In genomic region chr9:132144708-132145365, GRCh38 we compare ENCODE assay signal across 13 cellular contexts. TPM values are rescaled to one million over a fixed set of nuclear protein-coding genes. Genes with fewer than 3 reads are reported as not detected.
DNase-seq lines count a peak whose midpoint lies in the region; ATAC-seq, FAIRE-seq and TF ChIP-seq lines count a peak whose summit lies in the region.
"Had no signal": no experiment of that assay in that cellular context is flagged by ENCODE, and none has a peak within 500 bp of the region (broad histone marks: within the 10 kb centered on the region; RNA-seq: fewer than 3 reads in every experiment).

No MANE protein-coding gene starts in this region.

- 0 out of 3 replicates have a peak, but pooled peaks cover 3% of the 10 kb centered on the region for H3K4me1 ChIP-seq in A549
- no peaks in the 10 kb centered on the region for H3K4me1 ChIP-seq in HAP-1
- H3K4me1 ChIP-seq: ascending aorta had no signal

- H3K27ac ChIP-seq in A549: no peak overlapping the region
- H3K27ac ChIP-seq: ascending aorta, right atrium auricular region had no signal

- TF ChIP-seq RAD21 in A549 (conservative IDR thresholded peaks at IDR 0.05 in 1 of 2, IDR thresholded peaks at IDR 0.05 in 1 of 2): no peak

- H3K4me3 ChIP-seq in A549 (no peak overlapping the region), choroid plexus epithelial cell (ENCODE audit: low read depth, low read length) (no peak overlapping the region), HAP-1 (no peak overlapping the region)
- H3K4me3 ChIP-seq: ascending aorta, right atrium auricular region had no signal

- no peaks in the 10 kb centered on the region for H3K9me3 ChIP-seq in A549
- no peaks in the 10 kb centered on the region for H3K9me3 ChIP-seq in HAP-1
- H3K9me3 ChIP-seq: ascending aorta, right atrium auricular region had no signal

- H3K36me3 ChIP-seq in HAP-1 (replicated peaks): no peaks in the 10 kb centered on the region
- H3K36me3 ChIP-seq: ascending aorta, right atrium auricular region had no signal

- 29% methylated on average over 10 of the region's 10 CpGs for WGBS in A549 (ENCODE audit: missing lambda C conversion rate)

- CTCF ChIA-PET in A549 (lab: Yijun Ruan, JAX): no interaction called here

- ATAC-seq in A549: 0 out of 6 replicates have a peak, but pooled peaks have one; percentile 24 to 31

- POLR2A ChIA-PET in A549 (lab: Yijun Ruan, JAX): no interaction called here

- in situ Hi-C loops in Caki2 (cut with HindIII; ENCODE audit: low pct_unique_long_range_greater_than_20kb, low sequenced_read_pairs) (no loop called here), HAP-1 (cut with MboI; ENCODE audit: low sequenced_read_pairs) (no loop called here)

- no peak for TF ChIP-seq CTCF in A549 (IDR thresholded peaks at IDR 0.05)
- TF ChIP-seq CTCF in choroid plexus epithelial cell (conservative IDR thresholded peaks at IDR 0.05; ENCODE audit: low read depth, low read length): no peak

- TF ChIP-seq POLR2A in A549 (IDR thresholded peaks at IDR 0.05; ENCODE audit: low read length): no peak

- peaks cover 28% of the 10 kb centered on the region for H3K27me3 ChIP-seq in HAP-1 (ENCODE audit: low read depth)
- H3K27me3 ChIP-seq: ascending aorta, right atrium auricular region had no signal

- peak in 1 of 2 experiments; percentile 38 for DNase-seq in A549 (ENCODE audit: low read depth in 1 of 2, low spot score in 1 of 2)
- peak; percentile 34 for DNase-seq in Caki2 (ENCODE audit: low read depth)
- DNase-seq in RKO (ENCODE audit: low spot score): peak; percentile 85
- peak; percentile 69 for DNase-seq in choroid plexus epithelial cell (ENCODE audit: low read depth)
- no peak for DNase-seq in HAP-1 (ENCODE audit: low spot score in 2 of 2)
- DNase-seq in SKM-1 (lab: John Stamatoyannopoulos, UW; ENCODE audit: unreplicated experiment): no peak
- no peak for DNase-seq in AG08395 (ENCODE audit: low spot score)
- DNase-seq: effector CD8-positive, alpha-beta T cell; Kasumi-1; kidney glomerular epithelial cell; NCI-H2171 had no signal

- no peak for FAIRE-seq in A549 (lab: Jason Lieb, UNC)

- no peak overlapping the region for H3K4me2 ChIP-seq in A549

- TF ChIP-seq EP300 in A549 (IDR thresholded peaks at IDR 0.05): no peak

TF ChIP-seq in A549, 52 proteins besides CTCF, POLR2A, EP300 and RAD21:
- TF ChIP-seq USF2 (IDR thresholded peaks at IDR 0.05) (peak; percentile 45; the same call in 1 of the 2 replicates), MAFK (IDR thresholded peaks at IDR 0.05; ENCODE audit: partially characterized antibody) (peak; percentile 35), ESRRA (IDR thresholded peaks at IDR 0.05; ENCODE audit: borderline replicate concordance, low read length) (no peak), NFE2L2 (conservative IDR thresholded peaks at IDR 0.05; ENCODE audit: low read length) (no peak), PHF8 (IDR thresholded peaks at IDR 0.05; ENCODE audit: borderline replicate concordance, low read depth) (no peak), FOSL2 (IDR thresholded peaks at IDR 0.05) (no peak), FOSL2 (CRISPR knock-in tag; IDR thresholded peaks at IDR 0.05) (peak; percentile 47; the same call in 1 of the 2 replicates)
- TF ChIP-seq, protein P1, sequence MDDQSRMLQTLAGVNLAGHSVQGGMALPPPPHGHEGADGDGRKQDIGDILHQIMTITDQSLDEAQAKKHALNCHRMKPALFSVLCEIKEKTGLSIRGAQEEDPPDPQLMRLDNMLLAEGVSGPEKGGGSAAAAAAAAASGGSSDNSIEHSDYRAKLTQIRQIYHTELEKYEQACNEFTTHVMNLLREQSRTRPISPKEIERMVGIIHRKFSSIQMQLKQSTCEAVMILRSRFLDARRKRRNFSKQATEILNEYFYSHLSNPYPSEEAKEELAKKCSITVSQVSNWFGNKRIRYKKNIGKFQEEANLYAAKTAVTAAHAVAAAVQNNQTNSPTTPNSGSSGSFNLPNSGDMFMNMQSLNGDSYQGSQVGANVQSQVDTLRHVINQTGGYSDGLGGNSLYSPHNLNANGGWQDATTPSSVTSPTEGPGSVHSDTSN (IDR thresholded peaks at IDR 0.05): no peak

RNA-seq across cellular contexts. Expression of gene NTNG2, which starts 17.0 kb away (rescaled TPM):
- polyA plus RNA-seq in A549 (2011; rRNA removed) (1.0 and 1.4 TPM in 2 replicates), A549 (2017; fragmentation: RNase III; extraction: RNeasy Plus Mini Kit Qiagen cat#74134 plus additional on column Dnase treatment) (0.46 to 1.1 TPM (median 0.52 TPM) in 3 replicates)
- polyA plus RNA-seq in A549 (2012; cell fraction: cytosol; rRNA removed): 0.50 and 1.6 TPM in 2 replicates
- 1.8 and 4.2 TPM in 2 replicates for polyA plus RNA-seq in A549 (2012; cell fraction: nucleus; rRNA removed)
- 0.87 and 1.4 TPM in 2 replicates for polyA minus RNA-seq in A549 (2011; rRNA and poly(A)+ RNA removed)
- total RNA-seq in Caki2 (2014; rRNA removed; shearing (Covaris generic); ENCODE audit: low replicate concordance): 5.1 and 31.1 TPM in 2 replicates

Comparison
In these comparisons a context has a peak if more than half of its experiments do, and no peak if none do; other contexts are left out.
1. DNase-seq: peak in Caki2 (single experiment), RKO (single experiment) and choroid plexus epithelial cell (single experiment); none in HAP-1 (0 of 2), SKM-1 (single experiment) and AG08395 (single experiment).